In genomic region chr19:45051929-45052579, GRCh38 we compare ENCODE assay signal across 21 cellular contexts. TPM values are rescaled to one million over a fixed set of nuclear protein-coding genes. Genes with fewer than 3 reads are reported as not detected.
DNase-seq lines count a peak whose midpoint lies in the region; ATAC-seq and TF ChIP-seq lines count a peak whose summit lies in the region.
"Had no signal": no experiment of that assay in that cellular context is flagged by ENCODE, and none has a peak within 500 bp of the region (broad histone marks: within the 10 kb centered on the region; RNA-seq: fewer than 3 reads in every experiment).

No MANE protein-coding gene starts in this region.

- peak overlapping the region; percentile 18 for H3K27ac ChIP-seq in thymus (ENCODE audit: low read depth)
- no peak overlapping the region for H3K27ac ChIP-seq in CD4-positive, alpha-beta T cell (ENCODE audit: low read depth, low read length)
- H3K27ac ChIP-seq: 22Rv1, C4-2B had no signal

- POLR2A ChIA-PET in CD4-positive, alpha-beta T cell (lab: Charles Lee), result interaction anchor here (1.4 kb wide), 1 partner anchor 13 kb away, joined by 6 read pairs; the partner anchor contains the start of gene CLASRP

- H3K27ac Mint-ChIP-seq in activated T-cell treated with anti-CD3 and anti-CD28 coated beads, Interleukin-2, amount 50 U/mL, for 24 hours, result peak overlapping the region; percentile 3
- H3K27ac Mint-ChIP-seq in activated naive CD8-positive, alpha-beta T cell, result peak overlapping the region; percentile 22
- H3K27ac Mint-ChIP-seq in memory B cell, result peak overlapping the region; percentile 93
- H3K27ac Mint-ChIP-seq in CD4-positive, alpha-beta T cell, result no peak overlapping the region
- H3K27ac Mint-ChIP-seq: activated CD8-positive, alpha-beta memory T cell treated with anti-CD3 and anti-CD28 coated beads, Interleukin-2, amount 10 ng/mL, durations not matched to agents 7 days and 5 days; T-helper 2 cell treated with Interferon-gamma antibody and Interleukin-4, amounts not matched to agents 5 μg/mL and 100 μg/mL, for 36 hours had no signal

- CTCF ChIA-PET in CD4-positive, alpha-beta T cell (lab: Charles Lee), result no interaction called here

- no peak for TF ChIP-seq CTCF in CD4-positive, alpha-beta T cell (IDR thresholded peaks at IDR 0.05)

- no peaks in the 10 kb centered on the region for H3K27me3 ChIP-seq in thymus (ENCODE audit: control insufficient read depth, insufficient read depth)
- H3K27me3 ChIP-seq in CD4-positive, alpha-beta T cell (ENCODE audit: control insufficient read depth, insufficient read depth, low read length), result no peaks in the 10 kb centered on the region

- H3K4me1 Mint-ChIP-seq in activated T-cell treated with anti-CD3 and anti-CD28 coated beads, Interleukin-2, amount 50 U/mL, for 24 hours (ENCODE audit: low read depth), result peaks cover 18% of the 10 kb centered on the region
- peaks cover 21% of the 10 kb centered on the region for H3K4me1 Mint-ChIP-seq in activated T-cell treated with anti-CD3 and anti-CD28 coated beads, Interleukin-2, amount 50 U/mL, for 4 hours (ENCODE audit: low read depth)
- peaks cover 19% of the 10 kb centered on the region for H3K4me1 Mint-ChIP-seq in activated naive CD8-positive, alpha-beta T cell (ENCODE audit: low read depth)
- H3K4me1 Mint-ChIP-seq in memory B cell, result peaks cover 45% of the 10 kb centered on the region
- H3K4me1 Mint-ChIP-seq in CD4-positive, alpha-beta T cell (ENCODE audit: low read depth), result peaks cover 17% of the 10 kb centered on the region

- peaks cover 55% of the 10 kb centered on the region for H3K36me3 ChIP-seq in thymus (ENCODE audit: control insufficient read depth, insufficient read depth)

- DNase-seq in activated T-cell treated with anti-CD3 and anti-CD28 coated beads, Interleukin-2, amount 50 U/mL, for 24 hours, result no peak
- DNase-seq in activated T-cell treated with anti-CD3 and anti-CD28 coated beads, Interleukin-2, amount 50 U/mL, for 4 hours, result no peak
- DNase-seq in memory B cell (ENCODE audit: low spot score in 2 of 2) (peak; percentile 54 to 73), NK-92 (lab: John Stamatoyannopoulos, UW; ENCODE audit: unreplicated experiment) (no peak), NCI-H146 (lab: John Stamatoyannopoulos, UW) (no peak)
- DNase-seq in CD4-positive, alpha-beta T cell, result no peak
- DNase-seq: activated CD8-positive, alpha-beta memory T cell treated with anti-CD3 and anti-CD28 coated beads, Interleukin-2, amount 10 ng/mL, durations not matched to agents 7 days and 5 days; activated naive CD4-positive, alpha-beta T cell; DMS79; kidney; NCI-H187; SIG-M5; stimulated activated CD4-positive, alpha-beta T cell treated with anti-CD3 and anti-CD28 coated beads, Interleukin-2, amount 100 ng/mL, for 48 hours had no signal

- ATAC-seq in activated T-cell treated with anti-CD3 and anti-CD28 coated beads, Interleukin-2, amount 50 U/mL, for 4 hours, result no peak
- peak; percentile 85 for ATAC-seq in memory B cell (ENCODE audit: low read depth)
- no peak for ATAC-seq in CD4-positive, alpha-beta T cell (ENCODE audit: poor library complexity)
- ATAC-seq: activated CD8-positive, alpha-beta memory T cell treated with anti-CD3 and anti-CD28 coated beads, Interleukin-2, amount 10 ng/mL, durations not matched to agents 7 days and 5 days; sciatic nerve had no signal

- 91% methylated on average over 9 of the region's 9 CpGs for WGBS in thymus

- no peaks in the 10 kb centered on the region for H3K4me1 ChIP-seq in thymus (ENCODE audit: control insufficient read depth, insufficient read depth, low read length)

- no peaks in the 10 kb centered on the region for H3K9me3 Mint-ChIP-seq in activated T-cell treated with anti-CD3 and anti-CD28 coated beads, Interleukin-2, amount 50 U/mL, for 24 hours
- H3K9me3 Mint-ChIP-seq in activated T-cell treated with anti-CD3 and anti-CD28 coated beads, Interleukin-2, amount 50 U/mL, for 4 hours, result no peaks in the 10 kb centered on the region
- no peaks in the 10 kb centered on the region for H3K9me3 Mint-ChIP-seq in activated naive CD8-positive, alpha-beta T cell (ENCODE audit: low read depth)
- no peaks in the 10 kb centered on the region for H3K9me3 Mint-ChIP-seq in memory B cell
- H3K9me3 Mint-ChIP-seq in CD4-positive, alpha-beta T cell, result no peaks in the 10 kb centered on the region
- H3K9me3 Mint-ChIP-seq: T-helper 2 cell treated with Interferon-gamma antibody and Interleukin-4, amounts not matched to agents 5 μg/mL and 100 μg/mL, for 36 hours had no signal

- no peak overlapping the region for H3K4me3 ChIP-seq in thymus (ENCODE audit: low read length)

- H3K4me3 Mint-ChIP-seq in activated T-cell treated with anti-CD3 and anti-CD28 coated beads, Interleukin-2, amount 50 U/mL, for 24 hours, result no peak overlapping the region
- H3K4me3 Mint-ChIP-seq in activated T-cell treated with anti-CD3 and anti-CD28 coated beads, Interleukin-2, amount 50 U/mL, for 4 hours, result no peak overlapping the region
- no peak overlapping the region for H3K4me3 Mint-ChIP-seq in activated naive CD8-positive, alpha-beta T cell
- peak overlapping the region; percentile 86 for H3K4me3 Mint-ChIP-seq in memory B cell
- no peak overlapping the region for H3K4me3 Mint-ChIP-seq in CD4-positive, alpha-beta T cell
- H3K4me3 Mint-ChIP-seq: activated CD8-positive, alpha-beta memory T cell treated with anti-CD3 and anti-CD28 coated beads, Interleukin-2, amount 10 ng/mL, durations not matched to agents 7 days and 5 days; T-helper 2 cell treated with Interferon-gamma antibody and Interleukin-4, amounts not matched to agents 5 μg/mL and 100 μg/mL, for 36 hours had no signal

- H3K27me3 Mint-ChIP-seq in activated T-cell treated with anti-CD3 and anti-CD28 coated beads, Interleukin-2, amount 50 U/mL, for 24 hours, result no peaks in the 10 kb centered on the region
- H3K27me3 Mint-ChIP-seq in activated T-cell treated with anti-CD3 and anti-CD28 coated beads, Interleukin-2, amount 50 U/mL, for 4 hours (ENCODE audit: low read depth), result no peaks in the 10 kb centered on the region
- no peaks in the 10 kb centered on the region for H3K27me3 Mint-ChIP-seq in activated naive CD8-positive, alpha-beta T cell
- H3K27me3 Mint-ChIP-seq in memory B cell, result no peaks in the 10 kb centered on the region
- H3K27me3 Mint-ChIP-seq in CD4-positive, alpha-beta T cell, result no peaks in the 10 kb centered on the region
- H3K27me3 Mint-ChIP-seq: activated CD8-positive, alpha-beta memory T cell treated with anti-CD3 and anti-CD28 coated beads, Interleukin-2, amount 10 ng/mL, durations not matched to agents 7 days and 5 days had no signal

- intact Hi-C loops in CD4-positive, alpha-beta T cell (cut with DNase I, micrococcal nuclease), result no loop called here

- H3K9me3 ChIP-seq in thymus (ENCODE audit: control insufficient read depth), result no peaks in the 10 kb centered on the region
- no peaks in the 10 kb centered on the region for H3K9me3 ChIP-seq in CD4-positive, alpha-beta T cell (ENCODE audit: control insufficient read depth, low read length)

- peaks cover 74% of the 10 kb centered on the region for H3K36me3 Mint-ChIP-seq in activated T-cell treated with anti-CD3 and anti-CD28 coated beads, Interleukin-2, amount 50 U/mL, for 24 hours (ENCODE audit: low read depth)
- peaks cover 25% of the 10 kb centered on the region for H3K36me3 Mint-ChIP-seq in activated T-cell treated with anti-CD3 and anti-CD28 coated beads, Interleukin-2, amount 50 U/mL, for 4 hours (ENCODE audit: insufficient read depth)
- H3K36me3 Mint-ChIP-seq in activated naive CD8-positive, alpha-beta T cell, result no peaks in the 10 kb centered on the region
- H3K36me3 Mint-ChIP-seq in memory B cell, result peaks cover 20% of the 10 kb centered on the region
- peaks cover 79% of the 10 kb centered on the region for H3K36me3 Mint-ChIP-seq in CD4-positive, alpha-beta T cell (ENCODE audit: low read depth)

RNA-seq across cellular contexts. Expression of gene CLASRP, which starts 13.2 kb away (rescaled TPM):
- total RNA-seq in activated T-cell treated with anti-CD3 and anti-CD28 coated beads, Interleukin-2, amount 50 U/mL, for 4 hours, result 100 to 1,000 TPM; 111 to 114 (median 114) TPM
- 147 TPM for polyA plus RNA-seq in thymus
- 100 to 1,000 TPM; 152 to 154 TPM for total RNA-seq in CD4-positive, alpha-beta T cell

RNA-seq across cellular contexts. Expression of gene ZNF296, which starts 24.2 kb away (rescaled TPM):
- 10 to 100 TPM in 1 of 3 donors, 1 to 10 TPM in 2; 7.8 to 10.2 (median 8.6) TPM for total RNA-seq in activated T-cell treated with anti-CD3 and anti-CD28 coated beads, Interleukin-2, amount 50 U/mL, for 4 hours
- polyA plus RNA-seq in thymus, result 2.9 TPM
- total RNA-seq in CD4-positive, alpha-beta T cell, result 1 to 10 TPM; 2.0 to 2.4 TPM
- total RNA-seq: fibroblast of lung, HT1080 had no signal

RNA-seq across cellular contexts. Expression of gene GEMIN7, which starts 27.0 kb away (rescaled TPM):
- total RNA-seq in activated T-cell treated with anti-CD3 and anti-CD28 coated beads, Interleukin-2, amount 50 U/mL, for 4 hours, result 10 to 100 TPM; 58.8 to 69.3 (median 65.0) TPM
- polyA plus RNA-seq in thymus, result 32.3 TPM
- 1 to 10 TPM; 4.0 to 4.8 TPM for total RNA-seq in CD4-positive, alpha-beta T cell

RNA-seq across cellular contexts. Expression of gene PPP1R37, which starts 40.9 kb away (rescaled TPM):
- 10 to 100 TPM; 23.2 to 24.9 (median 24.7) TPM for total RNA-seq in activated T-cell treated with anti-CD3 and anti-CD28 coated beads, Interleukin-2, amount 50 U/mL, for 4 hours
- 39.3 TPM for polyA plus RNA-seq in thymus
- 10 to 100 TPM; 17.2 to 19.6 TPM for total RNA-seq in CD4-positive, alpha-beta T cell

RNA-seq across cellular contexts. Expression of gene RELB, which starts 50.8 kb away (rescaled TPM):
- total RNA-seq in activated T-cell treated with anti-CD3 and anti-CD28 coated beads, Interleukin-2, amount 50 U/mL, for 4 hours, result 100 to 1,000 TPM; 128 to 137 (median 129) TPM
- 24.1 TPM for polyA plus RNA-seq in thymus
- 10 to 100 TPM; 91.6 to 92.5 TPM for total RNA-seq in CD4-positive, alpha-beta T cell

Comparison
In these comparisons a context has a peak if more than half of its experiments do, and no peak if none do; other contexts are left out.
1. DNase-seq: peak in memory B cell (2 of 2); none in activated T-cell treated with anti-CD3 and anti-CD28 coated beads, Interleukin-2, amount 50 U/mL, for 24 hours (single experiment), activated T-cell treated with anti-CD3 and anti-CD28 coated beads, Interleukin-2, amount 50 U/mL, for 4 hours (single experiment), NK-92 (single experiment), CD4-positive, alpha-beta T cell (0 of 10) and NCI-H146 (single experiment).
2. RNA of gene GEMIN7, which starts 27.0 kb away (total RNA-seq): 58.8 to 69.3 TPM in activated T-cell treated with anti-CD3 and anti-CD28 coated beads, Interleukin-2, amount 50 U/mL, for 4 hours; 4.0 to 4.8 TPM in CD4-positive, alpha-beta T cell; every median in the first group is over 10 times any median in the second.